ENCODE assay signal across 8 cellular contexts in the genomic region with DNA sequence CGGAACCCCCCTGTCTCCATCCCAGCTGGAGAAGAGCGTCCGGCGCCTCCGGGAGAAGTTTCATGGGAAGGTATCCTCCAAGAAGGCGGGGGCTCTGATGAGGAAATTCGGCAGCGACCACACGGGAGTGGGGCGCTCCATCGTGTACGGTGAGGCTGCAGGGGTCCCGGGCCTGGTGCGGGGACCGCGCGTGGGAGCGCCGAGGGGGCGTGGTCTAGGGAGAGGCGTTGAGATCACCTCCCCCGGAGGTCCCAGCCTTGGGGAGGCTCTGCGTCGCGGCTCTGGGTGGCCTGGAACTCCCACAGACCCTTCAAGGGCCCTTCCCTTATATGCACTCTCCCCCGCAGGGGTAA. TPM values are rescaled to one million over a fixed set of nuclear protein-coding genes. Genes with fewer than 3 reads are reported as not detected.
DNase-seq lines count a peak whose midpoint lies in the region; ATAC-seq and TF ChIP-seq lines count a peak whose summit lies in the region.

No MANE protein-coding gene starts in this region.

- TF ChIP-seq CTCF in mammary epithelial cell (conservative IDR thresholded peaks at IDR 0.05 in 1 of 2, IDR thresholded peaks at IDR 0.05 in 1 of 2; ENCODE audit: extremely low read depth in 1 of 2, insufficient read depth in 1 of 2, low read depth in 1 of 2, low read length in 2 of 2) (no peak), thoracic aorta (IDR thresholded peaks at IDR 0.05) (no peak)

- intact Hi-C loops in mammary epithelial cell (cut with micrococcal nuclease) = no loop called here

- 10% methylated on average over 15 of the region's 26 CpGs for WGBS in mammary epithelial cell (ENCODE audit: low coverage, missing lambda C conversion rate)
- 10 to 21% methylated on average over 8 to 15 of the region's 26 CpGs for WGBS in mesodermal cell (ENCODE audit: insufficient coverage in 2 of 2), 2 experiments

- H3K27ac ChIP-seq in mammary epithelial cell (ENCODE audit: insufficient read depth, low read depth, low read length) (no peak overlapping the region), mesodermal cell (ENCODE audit: low read depth, low read length, severe bottlenecking) (no peak overlapping the region), thoracic aorta (peak overlapping the region; percentile 75 to 82)

- peaks cover 5% of the 10 kb centered on the region for H3K79me2 ChIP-seq in mammary epithelial cell (ENCODE audit: insufficient read depth, low read length)

- in situ Hi-C loops in mammary epithelial cell (cut with MboI; ENCODE audit: low sequenced_read_pairs in 2 of 2) = no loop called here

- H3K9me3 ChIP-seq in mammary epithelial cell (replicated peaks; ENCODE audit: insufficient read depth, low read length) = no peaks in the 10 kb centered on the region
- H3K9me3 ChIP-seq in mesodermal cell (ENCODE audit: control insufficient read depth, low read length) = no peaks in the 10 kb centered on the region
- H3K9me3 ChIP-seq in thoracic aorta = no peaks in the 10 kb centered on the region

- CTCF ChIA-PET in mammary epithelial cell (lab: Charles Lee; ENCODE audit: low non-redundant PET) = no interaction called here

- peak overlapping the region; percentile 96 for H3K4me2 ChIP-seq in mammary epithelial cell (ENCODE audit: insufficient read depth, low read depth, low read length)

- peak overlapping the region; percentile 94 for H2AFZ ChIP-seq in mammary epithelial cell (ENCODE audit: low read depth, low read length)

- H3K4me3 ChIP-seq in mammary epithelial cell (replicated peaks in 1 of 3; ENCODE audit: insufficient read depth in 1 of 3, low read depth in 2 of 3, low read length in 3 of 3) = peak overlapping the region; percentile 91 to 97 (median 92)
- H3K4me3 ChIP-seq in mesodermal cell (ENCODE audit: extremely low read depth, insufficient read depth, low read length, poor library complexity, severe bottlenecking) = peak overlapping the region; percentile 51
- H3K4me3 ChIP-seq in thoracic aorta = peak overlapping the region; percentile 87

- DNase-seq in stimulated activated CD4-positive, alpha-beta T cell treated with anti-CD3 and anti-CD28 coated beads, Interleukin-12 subunit alpha, Interleukin-12 subunit beta, amount 100 ng/mL, for 4 hours = peak; percentile 48
- no peak for DNase-seq in stimulated activated CD4-positive, alpha-beta T cell treated with anti-CD3 and anti-CD28 coated beads, Interleukin-2, amount 100 ng/mL, for 48 hours
- DNase-seq in mammary epithelial cell = no peak
- DNase-seq in thoracic aorta (ENCODE audit: low spot score) = no peak
- no peak for DNase-seq in Kasumi-1 (lab: John Stamatoyannopoulos, UW)
- no peak for DNase-seq in NCI-H2029 treated with DMSO at 0.1 percent for 48 hours (lab: John Stamatoyannopoulos, UW)

- H4K20me1 ChIP-seq in mammary epithelial cell (ENCODE audit: insufficient read depth, low read length) = no peaks in the 10 kb centered on the region

- no peaks in the 10 kb centered on the region for H3K27me3 ChIP-seq in mammary epithelial cell (ENCODE audit: insufficient read depth, low read length)
- no peaks in the 10 kb centered on the region for H3K27me3 ChIP-seq in thoracic aorta (replicated peaks; ENCODE audit: insufficient read depth)

- H3K36me3 ChIP-seq in mammary epithelial cell (ENCODE audit: insufficient read depth, low read length) = no peaks in the 10 kb centered on the region
- H3K36me3 ChIP-seq in mesodermal cell (ENCODE audit: control insufficient read depth, insufficient read depth, low read length) = no peaks in the 10 kb centered on the region
- no peaks in the 10 kb centered on the region for H3K36me3 ChIP-seq in thoracic aorta

- no peak for ATAC-seq in thoracic aorta (ENCODE audit: insufficient number of reproducible peaks, low FRiP score, low read depth)
- no peak for ATAC-seq in GM18858 (IDR thresholded peaks at IDR 0.05; ENCODE audit: unreplicated experiment)

- peaks cover 4% of the 10 kb centered on the region for H3K4me1 ChIP-seq in mammary epithelial cell (ENCODE audit: insufficient read depth, low read length)
- H3K4me1 ChIP-seq in mesodermal cell (ENCODE audit: control insufficient read depth, insufficient read depth, low read length, poor library complexity, severe bottlenecking) = peaks cover 7% of the 10 kb centered on the region
- peaks cover 0 to 6% of the 10 kb centered on the region in 2 donors for H3K4me1 ChIP-seq in thoracic aorta (ENCODE audit: control insufficient read depth in 1 of 2, low read depth in 2 of 2)

- dilution Hi-C loops in mammary epithelial cell (cut with HindIII; ENCODE audit: low sequenced_read_pairs) = no loop called here

- BruUV-seq in mammary epithelial cell (replicated peaks; lab: Mats Ljungman, UMichigan) = no TSS peak

- H3K9ac ChIP-seq in mammary epithelial cell (ENCODE audit: insufficient read depth, low read length) = peak overlapping the region; percentile 63

RNA-seq across cellular contexts. Expression of a gene that starts 0.8 kb away (rescaled TPM):
- total RNA-seq in mammary epithelial cell (10 to 100 TPM; 14.3 to 22.4 TPM), thoracic aorta (10 to 100 TPM; 42.5 to 56.5 TPM)
- 17.5 TPM for polyA plus RNA-seq in mammary epithelial cell
- 9.3 TPM for polyA minus RNA-seq in mammary epithelial cell
- polyA plus RNA-seq in mesodermal cell (2013, experiment 1 of 2) = 5.1 TPM
- polyA plus RNA-seq in mesodermal cell (2013, experiment 2 of 2) = 3.7 TPM

RNA-seq across cellular contexts. Expression of a gene that starts 15.6 kb away (rescaled TPM):
- total RNA-seq in mammary epithelial cell (not detected), thoracic aorta (not detected)
- polyA plus RNA-seq in mammary epithelial cell = 0.26 TPM
- not detected for polyA minus RNA-seq in mammary epithelial cell
- polyA plus RNA-seq in mesodermal cell (2013, experiment 1 of 2) = 2.1 TPM
- 2.5 TPM for polyA plus RNA-seq in mesodermal cell (2013, experiment 2 of 2)

RNA-seq across cellular contexts. Expression of a gene that starts 19.3 kb away (rescaled TPM):
- 10 to 100 TPM; 26.8 to 72.6 TPM for total RNA-seq in mammary epithelial cell
- polyA plus RNA-seq in mammary epithelial cell = 40.6 TPM
- 97.0 TPM for polyA minus RNA-seq in mammary epithelial cell
- polyA plus RNA-seq in mesodermal cell (2013, experiment 1 of 2) = 22.3 TPM
- 17.6 TPM for polyA plus RNA-seq in mesodermal cell (2013, experiment 2 of 2)
- total RNA-seq in thoracic aorta = 10 to 100 TPM; 14.6 to 39.0 TPM

RNA-seq across cellular contexts. Expression of a gene that starts 24.6 kb away (rescaled TPM):
- total RNA-seq in mammary epithelial cell (10 to 100 TPM in 1 of 2 donors, 1 to 10 TPM in 1; 2.5 to 22.2 TPM), thoracic aorta (10 to 100 TPM in 1 of 2 donors, 1 to 10 TPM in 1; 4.5 to 11.6 TPM)
- 5.0 TPM for polyA plus RNA-seq in mammary epithelial cell
- polyA minus RNA-seq in mammary epithelial cell = not detected
- 6.2 TPM for polyA plus RNA-seq in mesodermal cell (2013, experiment 1 of 2)
- 3.2 TPM for polyA plus RNA-seq in mesodermal cell (2013, experiment 2 of 2)

RNA-seq across cellular contexts. Expression of a gene that starts 32.8 kb away (rescaled TPM):
- 100 to 1,000 TPM; 178 to 223 TPM for total RNA-seq in mammary epithelial cell
- 178 TPM for polyA plus RNA-seq in mammary epithelial cell
- polyA minus RNA-seq in mammary epithelial cell = 105 TPM
- 179 TPM for polyA plus RNA-seq in mesodermal cell (2013, experiment 1 of 2)
- polyA plus RNA-seq in mesodermal cell (2013, experiment 2 of 2) = 158 TPM
- total RNA-seq in thoracic aorta = 100 to 1,000 TPM; 194 to 212 TPM

Comparison
In these comparisons a context has a peak if more than half of its experiments do, and no peak if none do; other contexts are left out.
1. H3K27ac ChIP-seq: peak in thoracic aorta (2 of 2); none in mammary epithelial cell (single experiment) and mesodermal cell (single experiment).
2. Peak in every context shown above with its lines, with median percentiles within 50 percentile points of each other: H3K4me3 ChIP-seq.